30 cellular contexts compared by ENCODE assay signal in genomic region chr10:28690545-28690944, GRCh38. TPM values are rescaled to one million over a fixed set of nuclear protein-coding genes. Genes with fewer than 3 reads are reported as not detected.
"Had no signal": no experiment of that assay in that cellular context is flagged by ENCODE, and none has a peak within 500 bp of the region (broad histone marks: within the 10 kb centered on the region; RNA-seq: fewer than 3 reads in every experiment).

No MANE protein-coding gene starts in this region.

- H3K4me3 ChIP-seq: colonic mucosa, esophagus squamous epithelium, heart right ventricle, left ventricle myocardium inferior, lower lobe of right lung, prostate gland, right atrium auricular region, sigmoid colon, stomach, thyroid gland had no signal

- H3K36me3 ChIP-seq: colonic mucosa, esophagus squamous epithelium, heart right ventricle, left ventricle myocardium inferior, lower lobe of right lung, prostate gland, right atrium auricular region, sigmoid colon, stomach, thyroid gland had no signal

- DNase-seq: colonic mucosa; effector memory CD4-positive, alpha-beta T cell; erythroblast; esophagus squamous epithelium; foreskin melanocyte; glutamatergic neuron; heart right ventricle; hippocampal formation; immature natural killer cell; islet precursor cell; kidney glomerular epithelial cell; left colon; left ventricle myocardium inferior; lower lobe of right lung; midbrain; naive thymus-derived CD4-positive, alpha-beta T cell; nucleus accumbens; sigmoid colon; stimulated activated CD4-positive, alpha-beta T cell treated with anti-CD3 and anti-CD28 coated beads, Interleukin-2, amount 100 ng/mL, for 24 hours; stimulated activated CD4-positive, alpha-beta T cell treated with anti-CD3 and anti-CD28 coated beads, Interleukin-4, amount 100 ng/mL, for 24 hours; stimulated activated naive CD4-positive, alpha-beta T cell treated with Interleukin-2 at 50 U/mL for 16 hours; stomach; thyroid gland had no signal

- H3K27ac ChIP-seq: colonic mucosa, esophagus squamous epithelium, heart right ventricle, left ventricle myocardium inferior, lower lobe of right lung, prostate gland, sigmoid colon, stomach, thyroid gland had no signal

- H3K27ac Mint-ChIP-seq: dendritic cell treated with granulocyte-macrophage colony-stimulating factor and Interleukin-4, amounts not matched to agents 40 ng/mL and 50 ng/mL, for 4 days; immature natural killer cell; memory B cell; naive thymus-derived CD4-positive, alpha-beta T cell; nephron; stimulated activated effector memory CD8-positive, alpha-beta T cell treated with anti-CD3 and anti-CD28 coated beads, Interleukin-12 subunit alpha, Interleukin-12 subunit beta, amount 100 ng/mL, for 72 hours; type B pancreatic cell had no signal

- H3K27me3 ChIP-seq: colonic mucosa, right atrium auricular region, sigmoid colon, thyroid gland had no signal

- H3K4me1 Mint-ChIP-seq: immature natural killer cell; memory B cell; naive thymus-derived CD4-positive, alpha-beta T cell; stimulated activated effector memory CD8-positive, alpha-beta T cell treated with anti-CD3 and anti-CD28 coated beads, Interleukin-12 subunit alpha, Interleukin-12 subunit beta, amount 100 ng/mL, for 72 hours had no signal

- H3K4me1 ChIP-seq: colonic mucosa, esophagus squamous epithelium, left ventricle myocardium inferior, prostate gland, stomach, thyroid gland had no signal

- H3K9me3 ChIP-seq: colonic mucosa, esophagus squamous epithelium, heart right ventricle, left ventricle myocardium inferior, lower lobe of right lung, prostate gland, right atrium auricular region, sigmoid colon, stomach, thyroid gland had no signal

- H3K36me3 Mint-ChIP-seq: immature natural killer cell; memory B cell; naive thymus-derived CD4-positive, alpha-beta T cell; stimulated activated effector memory CD8-positive, alpha-beta T cell treated with anti-CD3 and anti-CD28 coated beads, Interleukin-12 subunit alpha, Interleukin-12 subunit beta, amount 100 ng/mL, for 72 hours; type B pancreatic cell had no signal

- H3K9me3 Mint-ChIP-seq: dendritic cell treated with granulocyte-macrophage colony-stimulating factor and Interleukin-4, amounts not matched to agents 40 ng/mL and 50 ng/mL, for 4 days; immature natural killer cell; memory B cell; naive thymus-derived CD4-positive, alpha-beta T cell; nephron; stimulated activated effector memory CD8-positive, alpha-beta T cell treated with anti-CD3 and anti-CD28 coated beads, Interleukin-12 subunit alpha, Interleukin-12 subunit beta, amount 100 ng/mL, for 72 hours; type B pancreatic cell had no signal

- ATAC-seq: heart right ventricle; left colon; lower lobe of right lung; naive thymus-derived CD4-positive, alpha-beta T cell; stimulated activated effector memory CD8-positive, alpha-beta T cell treated with anti-CD3 and anti-CD28 coated beads, Interleukin-12 subunit alpha, Interleukin-12 subunit beta, amount 100 ng/mL, for 72 hours had no signal

- H3K4me3 Mint-ChIP-seq: dendritic cell treated with granulocyte-macrophage colony-stimulating factor and Interleukin-4, amounts not matched to agents 40 ng/mL and 50 ng/mL, for 4 days; immature natural killer cell; memory B cell; naive thymus-derived CD4-positive, alpha-beta T cell; nephron; stimulated activated effector memory CD8-positive, alpha-beta T cell treated with anti-CD3 and anti-CD28 coated beads, Interleukin-12 subunit alpha, Interleukin-12 subunit beta, amount 100 ng/mL, for 72 hours; type B pancreatic cell had no signal

RNA-seq across cellular contexts. Expression of gene BAMBI, which starts 13.2 kb away (rescaled TPM):
- polyA plus RNA-seq: naive thymus-derived CD4-positive, alpha-beta T cell had no signal
